26 cellular contexts compared by ENCODE assay signal in genomic region chr4:155001229-155001628, GRCh38.
DNase-seq lines count a peak whose midpoint lies in the region; ATAC-seq, FAIRE-seq and TF ChIP-seq lines count a peak whose summit lies in the region.
"Had no signal": no experiment of that assay in that cellular context is flagged by ENCODE, and none has a peak within 500 bp of the region (broad histone marks: within the 10 kb centered on the region; RNA-seq: fewer than 3 reads in every experiment).

No MANE protein-coding gene starts in this region.

- no peaks in the 10 kb centered on the region for H3K79me1 ChIP-seq in trophoblast cell (ENCODE audit: low read length)

- no peaks in the 10 kb centered on the region for H3K27me3 Mint-ChIP-seq in nephron (ENCODE audit: low read depth)
- H3K27me3 Mint-ChIP-seq: CD4-positive, alpha-beta T cell had no signal

- H4K12ac ChIP-seq in trophoblast cell (ENCODE audit: low read depth, low read length), result no peak overlapping the region

- H3K4me3 ChIP-seq in kidney (ENCODE audit: low read length in 2 of 2) (no peak overlapping the region), HepG2 (replicated peaks in 1 of 3; ENCODE audit: insufficient read depth in 1 of 3, low read depth in 2 of 3, low read length in 3 of 3) (no peak overlapping the region), trophoblast cell (ENCODE audit: low read depth, low read length) (no peak overlapping the region), mucosa of descending colon (no peak overlapping the region)
- H3K4me3 ChIP-seq: BLaER1, GM12878, GM23338 had no signal

- no peak overlapping the region for H3K4ac ChIP-seq in trophoblast cell (ENCODE audit: low read depth, low read length)

- TF ChIP-seq POLR2A in HepG2 (IDR thresholded peaks at IDR 0.05; ENCODE audit: insufficient read depth in 1 of 2, low read depth in 2 of 2, low read length in 2 of 2), result no peak

- no peak overlapping the region for H2AK5ac ChIP-seq in trophoblast cell (ENCODE audit: low read length)

- POLR2A ChIA-PET in HepG2 (lab: Yijun Ruan, JAX) (no interaction called here), HEK293T (lab: Yijun Ruan, JAX) (no interaction called here)

- no peak for DNase-seq in kidney
- peak; percentile 18 for DNase-seq in HepG2 (ENCODE audit: low spot score)
- DNase-seq in trophoblast cell, result no peak
- no peak for DNase-seq in mucosa of descending colon
- DNase-seq in HEK293T (ENCODE audit: extremely low spot score), result no peak
- DNase-seq in stimulated activated CD4-positive, alpha-beta T cell treated with anti-CD3 and anti-CD28 coated beads, Interleukin-1b, Interleukin-23, amount 100 ng/mL, for 48 hours, result no peak
- DNase-seq: CD4-positive, alpha-beta T cell; CD8-positive, alpha-beta memory T cell; DMS 273 treated with DMSO at 0.1 percent for 48 hours; DMS79; EL; GDM1; H9; HFFc6 had no signal

- no peak overlapping the region for H3K23ac ChIP-seq in trophoblast cell (ENCODE audit: low read length)

- CTCF ChIA-PET in HepG2 (lab: Yijun Ruan, JAX; ENCODE audit: low intra/inter-chr PET ratio, low total read pairs) (no interaction called here), HEK293T (lab: Yijun Ruan, JAX) (interaction anchor here (0.6 kb wide), 1 partner anchor 952 kb away, joined by 4 read pairs; no protein-coding TSS in a partner anchor)

- intact Hi-C loops in kidney (cut with DNase I), result no loop called here
- intact Hi-C loops in HepG2 (cut with micrococcal nuclease; ENCODE audit: unreplicated experiment), result no loop called here
- intact Hi-C loops in mucosa of descending colon (cut with DNase I, micrococcal nuclease), result no loop called here

- no peak overlapping the region for H2AFZ ChIP-seq in HepG2 (ENCODE audit: low read length)
- H2AFZ ChIP-seq in trophoblast cell (ENCODE audit: insufficient read depth, low read length, poor library complexity), result no peak overlapping the region
- H2AFZ ChIP-seq: GM23338 had no signal

- H2BK120ac ChIP-seq in trophoblast cell (ENCODE audit: insufficient read depth, low read length, poor library complexity), result no peak overlapping the region

- H2BK12ac ChIP-seq in trophoblast cell (ENCODE audit: low read length), result no peak overlapping the region

- H3K9me3 ChIP-seq in kidney (ENCODE audit: control insufficient read depth in 1 of 2, low read length in 2 of 2) (no peaks in the 10 kb centered on the region), HepG2 (ENCODE audit: low read length) (no peaks in the 10 kb centered on the region), trophoblast cell (ENCODE audit: insufficient read depth, low read depth, low read length) (no peaks in the 10 kb centered on the region), mucosa of descending colon (no peaks in the 10 kb centered on the region)
- H3K9me3 ChIP-seq: BLaER1 had no signal

- H3K36me3 ChIP-seq in kidney (ENCODE audit: control insufficient read depth in 1 of 2, insufficient read depth in 2 of 2, low read length in 2 of 2) (no peaks in the 10 kb centered on the region), HepG2 (replicated peaks in 1 of 2; ENCODE audit: control insufficient read depth in 1 of 2, insufficient read depth in 2 of 2, low read length in 2 of 2) (no peaks in the 10 kb centered on the region), trophoblast cell (ENCODE audit: control insufficient read depth in 1 of 2, insufficient read depth in 2 of 2, low read length in 2 of 2) (no peaks in the 10 kb centered on the region), mucosa of descending colon (ENCODE audit: low read depth) (no peaks in the 10 kb centered on the region)
- H3K36me3 ChIP-seq: BLaER1 had no signal

- peaks cover 9% of the 10 kb centered on the region for H3K4me1 Mint-ChIP-seq in nephron
- H3K4me1 Mint-ChIP-seq: B cell; CD14-positive monocyte; CD8-positive, alpha-beta memory T cell; H9 had no signal

- no peak overlapping the region for H4K8ac ChIP-seq in trophoblast cell (ENCODE audit: low read depth, low read length)

- H4K20me1 ChIP-seq in HepG2 (ENCODE audit: insufficient read depth, low read length), result no peaks in the 10 kb centered on the region
- H4K20me1 ChIP-seq: BLaER1 had no signal

- FAIRE-seq in kidney (lab: Jason Lieb, UNC) (peak; percentile 3), HepG2 (lab: Jason Lieb, UNC) (no peak)
- FAIRE-seq: A204.1, D721Med, GM12878, GM19239 had no signal

- no peaks in the 10 kb centered on the region for H3K9me3 Mint-ChIP-seq in nephron
- H3K9me3 Mint-ChIP-seq: CD4-positive, alpha-beta T cell; GM23338; H9 had no signal

- no peak overlapping the region for H3K4me3 Mint-ChIP-seq in nephron
- H3K4me3 Mint-ChIP-seq: B cell; CD14-positive monocyte; CD4-positive, alpha-beta T cell; CD8-positive, alpha-beta memory T cell; GM23338; H9; HFFc6 had no signal

- H4K91ac ChIP-seq in trophoblast cell (ENCODE audit: low read depth, low read length), result no peak overlapping the region

- H3K4me2 ChIP-seq in HepG2 (ENCODE audit: low read depth, low read length), result peak overlapping the region; percentile 29; the same call in 1 of the 2 replicates
- no peak overlapping the region for H3K4me2 ChIP-seq in trophoblast cell (ENCODE audit: low read length)
- H3K4me2 ChIP-seq: BLaER1, GM23338 had no signal

- no peak overlapping the region for H3K18ac ChIP-seq in trophoblast cell (ENCODE audit: low read length)

- no peak overlapping the region for H2BK5ac ChIP-seq in trophoblast cell (ENCODE audit: low read depth, low read length, poor library complexity)

- TF ChIP-seq RAD21 in HepG2 (CRISPR knock-in tag; IDR thresholded peaks at IDR 0.05), result no peak

- TF ChIP-seq CTCF in C4-2B (conservative IDR thresholded peaks at IDR 0.05), result no peak
- no peak for TF ChIP-seq CTCF in kidney (IDR thresholded peaks at IDR 0.05; ENCODE audit: borderline replicate concordance, extremely low read depth, insufficient read depth)
- TF ChIP-seq CTCF in HepG2 (CRISPR knock-in tag; IDR thresholded peaks at IDR 0.05), result no peak
- no peak for TF ChIP-seq CTCF in nephron (IDR thresholded peaks at IDR 0.05; ENCODE audit: unreplicated experiment in 3 of 3)
- no peak for TF ChIP-seq CTCF in mucosa of descending colon (IDR thresholded peaks at IDR 0.05)

- 0 out of 2 replicates have a peak overlapping the region, but pooled peaks have one; percentile 24 for H3K27ac ChIP-seq in C4-2B
- no peak overlapping the region for H3K27ac ChIP-seq in kidney (ENCODE audit: low read depth in 2 of 2, low read length in 2 of 2)
- H3K27ac ChIP-seq in HepG2 (ENCODE audit: extremely low read length, insufficient read depth, low read length), result no peak overlapping the region
- H3K27ac ChIP-seq in trophoblast cell (ENCODE audit: low read depth, low read length), result no peak overlapping the region
- H3K27ac ChIP-seq: 22Rv1, BLaER1 had no signal

- 79% methylated on average over 2 of the region's 2 CpGs for WGBS in HepG2 (ENCODE audit: low lambda C conversion rate)
- WGBS in trophoblast cell (ENCODE audit: extremely low coverage, insufficient coverage, insufficient read length), result no CpG with 5 or more reads among the region's 2 CpGs

- TF ChIP-seq EP300 in HepG2 (IDR thresholded peaks at IDR 0.05; ENCODE audit: low read depth in 2 of 2, low read length in 2 of 2) (0 out of 4 replicates have a peak, but pooled peaks of 1 of the 2 experiments have one; percentile 12), HepG2 (CRISPR knock-in tag; IDR thresholded peaks at IDR 0.05; ENCODE audit: borderline replicate concordance) (no peak)

- no peaks in the 10 kb centered on the region for H3K79me2 ChIP-seq in HepG2 (ENCODE audit: insufficient read depth, low read length)
- H3K79me2 ChIP-seq in trophoblast cell (ENCODE audit: control insufficient read depth, insufficient read depth, low read length, poor library complexity), result no peaks in the 10 kb centered on the region

- BruUV-seq in HepG2 (replicated peaks; lab: Mats Ljungman, UMichigan), result no TSS peak

- in situ Hi-C loops in HepG2 (cut with HindIII; ENCODE audit: extremely low pct_ligation_motif_present, low pct_unique_long_range_greater_than_20kb), result no loop called here

- ATAC-seq in HepG2, result peak; percentile 73
- no peak for ATAC-seq in mucosa of descending colon
- ATAC-seq: GM12878, GM23338, HCT116 had no signal

- no peaks in the 10 kb centered on the region for H3K27me3 ChIP-seq in HepG2 (ENCODE audit: control insufficient read depth in 1 of 2, insufficient read depth in 2 of 2, low read length in 2 of 2)
- H3K27me3 ChIP-seq in trophoblast cell (ENCODE audit: insufficient read depth, low read length), result no peaks in the 10 kb centered on the region
- H3K27me3 ChIP-seq: BLaER1 had no signal

- no peak overlapping the region for H3K14ac ChIP-seq in trophoblast cell (ENCODE audit: low read length)

- no peaks in the 10 kb centered on the region for H3K36me3 Mint-ChIP-seq in nephron (ENCODE audit: low read depth)
- H3K36me3 Mint-ChIP-seq: CD14-positive monocyte; CD8-positive, alpha-beta memory T cell had no signal

- peak overlapping the region; percentile 27 to 82 (median 50) for H3K27ac Mint-ChIP-seq in nephron
- H3K27ac Mint-ChIP-seq: B cell; CD4-positive, alpha-beta T cell; CD8-positive, alpha-beta memory T cell; GM23338; H9; HFFc6 had no signal

- H3K4me1 ChIP-seq in kidney (ENCODE audit: control insufficient read depth in 1 of 2, insufficient read depth in 1 of 2, low read depth in 1 of 2, low read length in 2 of 2), result no peaks in the 10 kb centered on the region
- H3K4me1 ChIP-seq in HepG2 (ENCODE audit: insufficient read depth, low read length), result peaks cover 22% of the 10 kb centered on the region
- H3K4me1 ChIP-seq in trophoblast cell (ENCODE audit: control insufficient read depth in 1 of 2, insufficient read depth in 2 of 2, low read length in 2 of 2), result no peaks in the 10 kb centered on the region
- H3K4me1 ChIP-seq in mucosa of descending colon (ENCODE audit: low read depth), result no peaks in the 10 kb centered on the region
- H3K4me1 ChIP-seq: BLaER1 had no signal

- H3K9ac ChIP-seq in kidney (ENCODE audit: low read length in 2 of 2) (no peak overlapping the region), HepG2 (ENCODE audit: insufficient read depth, low read depth, low read length) (no peak overlapping the region), trophoblast cell (ENCODE audit: low read length) (no peak overlapping the region)
- H3K9ac ChIP-seq: BLaER1 had no signal

TF ChIP-seq in HepG2, 621 proteins besides CTCF, POLR2A, EP300 and RAD21 (continues in another document):
- peak; percentile 70; the same call in 1 of the 2 replicates for TF ChIP-seq SOX5 (CRISPR knock-in tag; IDR thresholded peaks at IDR 0.05; ENCODE audit: borderline replicate concordance)
- TF ChIP-seq CHD4 (IDR thresholded peaks at IDR 0.05; ENCODE audit: borderline replicate concordance, low read length), result no peak

TF ChIP-seq in HEK293T, 16 proteins besides CTCF, POLR2A, EP300 and RAD21:
- no peak for TF ChIP-seq FOXK2 (IDR thresholded peaks at IDR 0.05)
- no peak for TF ChIP-seq FOXM1 (IDR thresholded peaks at IDR 0.05; ENCODE audit: borderline replicate concordance)
- no peak for TF ChIP-seq SP1 (IDR thresholded peaks at IDR 0.05)
- no peak for TF ChIP-seq ELF4 (IDR thresholded peaks at IDR 0.05)
- no peak for TF ChIP-seq TARDBP (IDR thresholded peaks at IDR 0.05)
TF ChIP-seq in HEK293T: peak in this region for 0.
